Comparison of ENCODE assay signal across 1 cellular context in the genomic region with DNA sequence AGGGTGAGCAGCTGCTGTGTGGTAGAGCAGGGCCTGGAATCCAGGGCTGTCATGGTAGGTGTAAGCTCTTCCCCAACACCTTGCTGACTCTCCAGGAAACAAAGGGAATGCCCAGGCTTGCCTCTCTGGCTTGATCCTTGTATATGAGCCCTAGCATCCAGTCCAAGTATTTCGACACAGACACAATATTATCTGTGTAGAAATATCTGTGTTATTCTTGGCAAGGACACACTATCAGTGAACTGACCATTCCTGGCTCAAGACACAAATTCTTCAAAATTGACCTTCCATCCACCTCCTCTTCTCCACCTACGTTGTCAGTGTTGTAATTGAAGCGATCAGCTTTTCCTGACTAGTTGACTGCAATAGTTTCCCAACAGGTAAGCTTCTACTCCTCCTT.
TF ChIP-seq lines count a peak whose summit lies in the region.

No MANE protein-coding gene starts in this region.

TF ChIP-seq in HepG2, 621 proteins besides CTCF, POLR2A, EP300 and RAD21 (continued from another document):
- TF ChIP-seq, protein P1, sequence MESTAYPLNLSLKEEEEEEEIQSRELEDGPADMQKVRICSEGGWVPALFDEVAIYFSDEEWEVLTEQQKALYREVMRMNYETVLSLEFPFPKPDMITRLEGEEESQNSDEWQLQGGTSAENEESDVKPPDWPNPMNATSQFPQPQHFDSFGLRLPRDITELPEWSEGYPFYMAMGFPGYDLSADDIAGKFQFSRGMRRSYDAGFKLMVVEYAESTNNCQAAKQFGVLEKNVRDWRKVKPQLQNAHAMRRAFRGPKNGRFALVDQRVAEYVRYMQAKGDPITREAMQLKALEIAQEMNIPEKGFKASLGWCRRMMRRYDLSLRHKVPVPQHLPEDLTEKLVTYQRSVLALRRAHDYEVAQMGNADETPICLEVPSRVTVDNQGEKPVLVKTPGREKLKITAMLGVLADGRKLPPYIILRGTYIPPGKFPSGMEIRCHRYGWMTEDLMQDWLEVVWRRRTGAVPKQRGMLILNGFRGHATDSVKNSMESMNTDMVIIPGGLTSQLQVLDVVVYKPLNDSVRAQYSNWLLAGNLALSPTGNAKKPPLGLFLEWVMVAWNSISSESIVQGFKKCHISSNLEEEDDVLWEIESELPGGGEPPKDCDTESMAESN (CRISPR knock-in tag; conservative IDR thresholded peaks at IDR 0.05) = no peak
